ENCODE assay signal across 8 cellular contexts in the genomic region with DNA sequence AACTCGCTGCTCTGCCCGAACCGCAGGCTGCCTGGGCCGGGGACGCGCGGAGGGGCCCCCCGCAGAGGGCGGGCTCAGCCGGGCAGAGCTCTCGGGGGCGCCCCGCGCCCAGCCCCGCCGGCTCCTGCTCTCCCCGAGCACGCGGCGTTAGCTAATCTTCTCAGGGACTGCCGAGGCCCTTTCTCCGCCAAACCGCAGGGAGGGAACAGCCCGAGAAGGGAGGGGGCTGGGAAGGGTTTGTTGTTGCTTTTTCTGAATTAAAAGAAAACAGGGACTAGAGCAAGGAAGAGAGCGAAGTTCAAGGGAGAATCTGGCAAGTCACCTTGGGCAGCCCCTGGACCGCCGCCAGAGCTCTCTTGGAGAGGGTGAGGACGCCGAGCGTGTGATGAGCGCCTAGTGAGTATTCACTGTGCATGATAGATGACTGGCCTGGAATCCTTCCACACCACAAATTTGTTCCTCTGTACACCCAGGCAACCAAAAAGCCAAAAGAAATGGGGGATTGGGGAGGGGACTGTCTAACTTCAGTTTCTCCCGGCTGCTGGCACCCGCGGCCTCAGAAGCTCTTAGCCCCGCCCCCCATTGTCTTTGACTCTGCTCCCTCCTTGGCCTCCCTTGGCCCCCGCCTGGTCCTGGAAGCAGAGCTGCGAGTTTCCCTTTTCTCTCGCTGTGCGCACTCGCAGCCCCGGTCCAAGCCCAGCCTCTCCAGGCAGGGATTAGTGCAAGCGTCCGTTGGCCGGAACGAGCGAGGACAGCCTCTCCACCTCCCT. TPM values are rescaled to one million over a fixed set of nuclear protein-coding genes. Genes with fewer than 3 reads are reported as not detected.
DNase-seq lines count a peak whose midpoint lies in the region; ATAC-seq and TF ChIP-seq lines count a peak whose summit lies in the region.

No MANE protein-coding gene starts in this region.

- H3K36me3 Mint-ChIP-seq in WTC11 = no peaks in the 10 kb centered on the region

- POLR2A ChIA-PET in WTC11 (lab: Charles Lee) = interaction anchor here (1.1 kb wide), 1 partner anchor 9 kb away, joined by 5 read pairs; no protein-coding TSS in a partner anchor

- no peak overlapping the region for H3K27ac ChIP-seq in ectodermal cell (ENCODE audit: insufficient read depth, low read depth, low read length, poor library complexity, severe bottlenecking)
- peak overlapping the region; percentile 3 to 55 (median 13) for H3K27ac ChIP-seq in right lobe of liver
- no peak overlapping the region for H3K27ac ChIP-seq in MM.1S (ENCODE audit: low read length)

- peaks cover 13% of the 10 kb centered on the region for H3K4me1 Mint-ChIP-seq in WTC11

- H3K27me3 Mint-ChIP-seq in WTC11 (ENCODE audit: low read depth) = peaks cover 74% of the 10 kb centered on the region

- no peaks in the 10 kb centered on the region for H3F3A ChIP-seq in MM.1S (ENCODE audit: insufficient read depth, low read length)

- CTCF ChIA-PET in WTC11 (lab: Charles Lee) = interaction anchor here (0.8 to 2.8 kb wide), 16 partner anchors 9 to 548 kb away, joined by 3 to 65 read pairs (median 4); a partner anchor contains a TSS

- 0% methylated on average over 46 of the region's 46 CpGs for WGBS in ectodermal cell, 2 experiments
- 6% methylated on average over 33 of the region's 46 CpGs for WGBS in right lobe of liver (ENCODE audit: insufficient coverage, low coverage, low lambda C conversion rate, missing lambda C conversion rate)

- H3K27me3 ChIP-seq in ectodermal cell (ENCODE audit: control insufficient read depth, insufficient read depth, low read length, poor library complexity, severe bottlenecking) (peaks cover 34% of the 10 kb centered on the region), right lobe of liver (no peaks in the 10 kb centered on the region), MM.1S (replicated peaks; ENCODE audit: insufficient read depth, low read length) (peaks cover 38% of the 10 kb centered on the region)

- intact Hi-C loops in right lobe of liver (cut with DNase I) = loop anchor here in 1 of 2 donors (10.0 kb wide), 1 partner anchor 241 kb away; no protein-coding TSS in a partner anchor

- no peaks in the 10 kb centered on the region for H3K79me2 ChIP-seq in MM.1S (ENCODE audit: low read length)

- H3K4me3 Mint-ChIP-seq in WTC11 = peak overlapping the region; percentile 76

- no peak overlapping the region for H2AFZ ChIP-seq in MM.1S (ENCODE audit: low read length)

- H4K20me1 ChIP-seq in MM.1S (ENCODE audit: insufficient read depth, low read length) = no peaks in the 10 kb centered on the region

- H3K36me3 ChIP-seq in ectodermal cell (ENCODE audit: control insufficient read depth, insufficient read depth, low read length) (no peaks in the 10 kb centered on the region), right lobe of liver (no peaks in the 10 kb centered on the region), MM.1S (replicated peaks; ENCODE audit: insufficient read depth, low read length) (no peaks in the 10 kb centered on the region)

- TF ChIP-seq CTCF in WTC11 (IDR thresholded peaks at IDR 0.05) (no peak), right lobe of liver (IDR thresholded peaks at IDR 0.05) (no peak), MM.1S (IDR thresholded peaks at IDR 0.05; ENCODE audit: low read length) (no peak)

- no peak overlapping the region for H3K9ac ChIP-seq in MM.1S (ENCODE audit: low read length)

- no peak overlapping the region for H3K4me2 ChIP-seq in MM.1S (ENCODE audit: low read depth, low read length)

- no peak for TF ChIP-seq POLR2A in right lobe of liver (IDR thresholded peaks at IDR 0.05)

- H3K4me3 ChIP-seq in ectodermal cell (ENCODE audit: insufficient read depth, low read depth, low read length) = peak overlapping the region; percentile 24
- H3K4me3 ChIP-seq in right lobe of liver = peak overlapping the region; percentile 9 to 36 (median 14)
- H3K4me3 ChIP-seq in MM.1S (ENCODE audit: low read length) = no peak overlapping the region

- H3K9me2 ChIP-seq in MM.1S (replicated peaks; ENCODE audit: insufficient read depth, low read length) = no peaks in the 10 kb centered on the region

- no peak overlapping the region for H3K27ac Mint-ChIP-seq in WTC11

- no peaks in the 10 kb centered on the region for H3K9me3 Mint-ChIP-seq in WTC11

- DNase-seq in GM04504 (ENCODE audit: low read depth) (peak; percentile 95), HS-5 (ENCODE audit: low read depth) (peak; percentile 28), WTC11 (ENCODE audit: low spot score) (peak; percentile 79), right lobe of liver (peak; percentile 58 to 75 (median 75)), MM.1S (no peak), amniotic stem cell (lab: John Stamatoyannopoulos, UW) (no peak)
- peak; percentile 5 to 30 for DNase-seq in stimulated activated CD4-positive, alpha-beta T cell treated with anti-CD3 and anti-CD28 coated beads, Interleukin-4, amount 100 ng/mL, for 4 hours

- peak; percentile 92 for ATAC-seq in WTC11
- peak; percentile 84 to 95 (median 88) for ATAC-seq in right lobe of liver

- H3K4me1 ChIP-seq in ectodermal cell (ENCODE audit: control insufficient read depth, insufficient read depth, low read length) = no peaks in the 10 kb centered on the region
- H3K4me1 ChIP-seq in right lobe of liver = peaks cover 0 to 10% (median under 1%) of the 10 kb centered on the region in 4 donors
- H3K4me1 ChIP-seq in MM.1S (ENCODE audit: low read length) = peaks cover 12% of the 10 kb centered on the region

- H3K9me3 ChIP-seq in ectodermal cell (ENCODE audit: control insufficient read depth, low read length) (no peaks in the 10 kb centered on the region), right lobe of liver (no peaks in the 10 kb centered on the region), MM.1S (replicated peaks; ENCODE audit: insufficient read depth, low read length) (no peaks in the 10 kb centered on the region)

TF ChIP-seq in WTC11, 78 proteins besides CTCF, POLR2A, EP300 and RAD21 (continues in another document):
- no peak for TF ChIP-seq ESRRA (CRISPR knock-in tag; IDR thresholded peaks at IDR 0.05; ENCODE audit: borderline replicate concordance)
- TF ChIP-seq ZNF423 (CRISPR knock-in tag; IDR thresholded peaks at IDR 0.05) = peak; percentile 24; the same call in 1 of the 2 replicates
- TF ChIP-seq KAT7 (CRISPR knock-in tag; IDR thresholded peaks at IDR 0.05; ENCODE audit: borderline replicate concordance) = peak; percentile 47; the same call in 1 of the 2 replicates
- TF ChIP-seq, protein P1, sequence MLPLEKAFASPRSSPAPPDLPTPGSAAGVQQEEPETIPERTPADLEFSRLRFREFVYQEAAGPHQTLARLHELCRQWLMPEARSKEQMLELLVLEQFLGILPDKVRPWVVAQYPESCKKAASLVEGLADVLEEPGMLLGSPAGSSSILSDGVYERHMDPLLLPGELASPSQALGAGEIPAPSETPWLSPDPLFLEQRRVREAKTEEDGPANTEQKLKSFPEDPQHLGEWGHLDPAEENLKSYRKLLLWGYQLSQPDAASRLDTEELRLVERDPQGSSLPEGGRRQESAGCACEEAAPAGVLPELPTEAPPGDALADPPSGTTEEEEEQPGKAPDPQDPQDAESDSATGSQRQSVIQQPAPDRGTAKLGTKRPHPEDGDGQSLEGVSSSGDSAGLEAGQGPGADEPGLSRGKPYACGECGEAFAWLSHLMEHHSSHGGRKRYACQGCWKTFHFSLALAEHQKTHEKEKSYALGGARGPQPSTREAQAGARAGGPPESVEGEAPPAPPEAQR (CRISPR knock-in tag; IDR thresholded peaks at IDR 0.05) = no peak
- peak; percentile 85; the same call in 1 of the 2 replicates for TF ChIP-seq GTF2I (CRISPR knock-in tag; conservative IDR thresholded peaks at IDR 0.05)
- TF ChIP-seq, protein P2, sequence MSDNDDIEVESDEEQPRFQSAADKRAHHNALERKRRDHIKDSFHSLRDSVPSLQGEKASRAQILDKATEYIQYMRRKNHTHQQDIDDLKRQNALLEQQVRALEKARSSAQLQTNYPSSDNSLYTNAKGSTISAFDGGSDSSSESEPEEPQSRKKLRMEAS (CRISPR knock-in tag; IDR thresholded peaks at IDR 0.05) = peak; percentile 52; the same call in 1 of the 2 replicates
- TF ChIP-seq, protein P3, sequence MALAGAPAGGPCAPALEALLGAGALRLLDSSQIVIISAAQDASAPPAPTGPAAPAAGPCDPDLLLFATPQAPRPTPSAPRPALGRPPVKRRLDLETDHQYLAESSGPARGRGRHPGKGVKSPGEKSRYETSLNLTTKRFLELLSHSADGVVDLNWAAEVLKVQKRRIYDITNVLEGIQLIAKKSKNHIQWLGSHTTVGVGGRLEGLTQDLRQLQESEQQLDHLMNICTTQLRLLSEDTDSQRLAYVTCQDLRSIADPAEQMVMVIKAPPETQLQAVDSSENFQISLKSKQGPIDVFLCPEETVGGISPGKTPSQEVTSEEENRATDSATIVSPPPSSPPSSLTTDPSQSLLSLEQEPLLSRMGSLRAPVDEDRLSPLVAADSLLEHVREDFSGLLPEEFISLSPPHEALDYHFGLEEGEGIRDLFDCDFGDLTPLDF (CRISPR knock-in tag; IDR thresholded peaks at IDR 0.05) = no peak
- no peak for TF ChIP-seq FOXJ3 (CRISPR knock-in tag; IDR thresholded peaks at IDR 0.05; ENCODE audit: borderline replicate concordance)
- TF ChIP-seq, protein P4, sequence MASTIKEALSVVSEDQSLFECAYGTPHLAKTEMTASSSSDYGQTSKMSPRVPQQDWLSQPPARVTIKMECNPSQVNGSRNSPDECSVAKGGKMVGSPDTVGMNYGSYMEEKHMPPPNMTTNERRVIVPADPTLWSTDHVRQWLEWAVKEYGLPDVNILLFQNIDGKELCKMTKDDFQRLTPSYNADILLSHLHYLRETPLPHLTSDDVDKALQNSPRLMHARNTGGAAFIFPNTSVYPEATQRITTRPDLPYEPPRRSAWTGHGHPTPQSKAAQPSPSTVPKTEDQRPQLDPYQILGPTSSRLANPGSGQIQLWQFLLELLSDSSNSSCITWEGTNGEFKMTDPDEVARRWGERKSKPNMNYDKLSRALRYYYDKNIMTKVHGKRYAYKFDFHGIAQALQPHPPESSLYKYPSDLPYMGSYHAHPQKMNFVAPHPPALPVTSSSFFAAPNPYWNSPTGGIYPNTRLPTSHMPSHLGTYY (CRISPR knock-in tag; IDR thresholded peaks at IDR 0.05) = no peak
- no peak for TF ChIP-seq SMAD3 (CRISPR knock-in tag; IDR thresholded peaks at IDR 0.05; ENCODE audit: borderline replicate concordance)
- TF ChIP-seq, protein P5, sequence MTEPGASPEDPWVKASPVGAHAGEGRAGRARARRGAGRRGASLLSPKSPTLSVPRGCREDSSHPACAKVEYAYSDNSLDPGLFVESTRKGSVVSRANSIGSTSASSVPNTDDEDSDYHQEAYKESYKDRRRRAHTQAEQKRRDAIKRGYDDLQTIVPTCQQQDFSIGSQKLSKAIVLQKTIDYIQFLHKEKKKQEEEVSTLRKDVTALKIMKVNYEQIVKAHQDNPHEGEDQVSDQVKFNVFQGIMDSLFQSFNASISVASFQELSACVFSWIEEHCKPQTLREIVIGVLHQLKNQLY (CRISPR knock-in tag; IDR thresholded peaks at IDR 0.05) = no peak
- TF ChIP-seq ZNF121 (CRISPR knock-in tag; IDR thresholded peaks at IDR 0.05) = no peak
- no peak for TF ChIP-seq MYBL2 (CRISPR knock-in tag; IDR thresholded peaks at IDR 0.05)

RNA-seq across cellular contexts. Expression of a gene that starts 19.7 kb away (rescaled TPM):
- total RNA-seq in WTC11 (2021) (not detected in 3 replicates), right lobe of liver (under 1 TPM in 1 of 6 experiments, not detected in 5; 0.14 TPM)
- 51.5 TPM for polyA plus RNA-seq in ectodermal cell (2013, experiment 1 of 4)
- 55.4 TPM for polyA plus RNA-seq in ectodermal cell (2013, experiment 2 of 4)
- 42.3 TPM for polyA plus RNA-seq in ectodermal cell (2013, experiment 3 of 4)
- 52.0 TPM for polyA plus RNA-seq in ectodermal cell (2013, experiment 4 of 4)

Comparison
In these comparisons a context has a peak if more than half of its experiments do, and no peak if none do; other contexts are left out.
1. DNase-seq: peak in GM04504 (single experiment), HS-5 (single experiment), WTC11 (single experiment), right lobe of liver (3 of 3) and stimulated activated CD4-positive, alpha-beta T cell treated with anti-CD3 and anti-CD28 coated beads, Interleukin-4, amount 100 ng/mL, for 4 hours (2 of 2); none in MM.1S (single experiment) and amniotic stem cell (single experiment).
2. H3K27ac ChIP-seq: peak in right lobe of liver (3 of 3); none in ectodermal cell (single experiment) and MM.1S (single experiment).